Comparison of ENCODE assay signal across 1 cellular context in genomic region chr3:121574449-121574848, GRCh38.
TF ChIP-seq lines count a peak whose summit lies in the region.

No MANE protein-coding gene starts in this region.

TF ChIP-seq in K562, 482 proteins besides CTCF, POLR2A, EP300 and RAD21 (continued from another document and continues in another):
- TF ChIP-seq, protein P1, sequence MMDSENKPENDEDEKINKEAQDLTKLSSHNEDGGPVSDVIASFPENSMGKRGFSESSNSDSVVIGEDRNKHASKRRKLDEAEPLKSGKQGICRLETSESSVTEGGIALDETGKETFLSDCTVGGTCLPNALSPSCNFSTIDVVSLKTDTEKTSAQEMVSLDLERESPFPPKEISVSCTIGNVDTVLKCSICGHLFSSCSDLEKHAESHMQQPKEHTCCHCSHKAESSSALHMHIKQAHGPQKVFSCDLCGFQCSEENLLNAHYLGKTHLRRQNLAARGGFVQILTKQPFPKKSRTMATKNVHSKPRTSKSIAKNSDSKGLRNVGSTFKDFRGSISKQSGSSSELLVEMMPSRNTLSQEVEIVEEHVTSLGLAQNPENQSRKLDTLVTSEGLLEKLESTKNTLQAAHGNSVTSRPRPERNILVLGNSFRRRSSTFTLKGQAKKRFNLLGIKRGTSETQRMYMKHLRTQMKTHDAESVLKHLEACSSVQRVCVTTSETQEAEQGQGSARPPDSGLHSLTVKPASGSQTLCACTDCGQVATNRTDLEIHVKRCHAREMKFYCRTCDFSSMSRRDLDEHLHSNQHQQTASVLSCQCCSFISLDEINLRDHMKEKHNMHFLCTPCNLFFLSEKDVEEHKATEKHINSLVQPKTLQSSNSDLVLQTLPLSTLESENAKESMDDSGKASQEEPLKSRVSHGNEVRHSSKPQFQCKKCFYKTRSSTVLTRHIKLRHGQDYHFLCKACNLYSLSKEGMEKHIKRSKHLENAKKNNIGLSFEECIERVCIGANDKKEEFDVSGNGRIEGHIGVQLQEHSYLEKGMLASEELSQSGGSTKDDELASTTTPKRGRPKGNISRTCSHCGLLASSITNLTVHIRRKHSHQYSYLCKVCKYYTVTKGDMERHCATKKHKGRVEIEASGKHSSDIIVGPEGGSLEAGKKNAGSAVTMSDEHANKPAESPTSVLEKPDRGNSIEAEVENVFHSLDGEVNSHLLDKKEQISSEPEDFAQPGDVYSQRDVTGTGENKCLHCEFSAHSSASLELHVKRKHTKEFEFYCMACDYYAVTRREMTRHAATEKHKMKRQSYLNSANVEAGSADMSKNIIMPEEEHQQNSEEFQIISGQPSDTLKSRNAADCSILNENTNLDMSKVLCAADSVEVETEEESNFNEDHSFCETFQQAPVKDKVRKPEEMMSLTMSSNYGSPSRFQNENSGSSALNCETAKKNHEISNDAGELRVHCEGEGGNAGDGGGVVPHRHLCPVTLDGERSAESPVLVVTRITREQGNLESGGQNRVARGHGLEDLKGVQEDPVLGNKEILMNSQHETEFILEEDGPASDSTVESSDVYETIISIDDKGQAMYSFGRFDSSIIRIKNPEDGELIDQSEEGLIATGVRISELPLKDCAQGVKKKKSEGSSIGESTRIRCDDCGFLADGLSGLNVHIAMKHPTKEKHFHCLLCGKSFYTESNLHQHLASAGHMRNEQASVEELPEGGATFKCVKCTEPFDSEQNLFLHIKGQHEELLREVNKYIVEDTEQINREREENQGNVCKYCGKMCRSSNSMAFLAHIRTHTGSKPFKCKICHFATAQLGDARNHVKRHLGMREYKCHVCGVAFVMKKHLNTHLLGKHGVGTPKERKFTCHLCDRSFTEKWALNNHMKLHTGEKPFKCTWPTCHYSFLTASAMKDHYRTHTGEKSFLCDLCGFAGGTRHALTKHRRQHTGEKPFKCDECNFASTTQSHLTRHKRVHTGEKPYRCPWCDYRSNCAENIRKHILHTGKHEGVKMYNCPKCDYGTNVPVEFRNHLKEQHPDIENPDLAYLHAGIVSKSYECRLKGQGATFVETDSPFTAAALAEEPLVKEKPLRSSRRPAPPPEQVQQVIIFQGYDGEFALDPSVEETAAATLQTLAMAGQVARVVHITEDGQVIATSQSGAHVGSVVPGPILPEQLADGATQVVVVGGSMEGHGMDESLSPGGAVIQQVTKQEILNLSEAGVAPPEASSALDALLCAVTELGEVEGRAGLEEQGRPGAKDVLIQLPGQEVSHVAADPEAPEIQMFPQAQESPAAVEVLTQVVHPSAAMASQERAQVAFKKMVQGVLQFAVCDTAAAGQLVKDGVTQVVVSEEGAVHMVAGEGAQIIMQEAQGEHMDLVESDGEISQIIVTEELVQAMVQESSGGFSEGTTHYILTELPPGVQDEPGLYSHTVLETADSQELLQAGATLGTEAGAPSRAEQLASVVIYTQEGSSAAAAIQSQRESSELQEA (IDR thresholded peaks at IDR 0.05; ENCODE audit: low read depth): no peak
- TF ChIP-seq YY1 (IDR thresholded peaks at IDR 0.05; ENCODE audit: borderline replicate concordance in 1 of 3, control insufficient read depth in 1 of 3, extremely low read depth in 1 of 3, insufficient read depth in 3 of 3, insufficient read length in 1 of 3, insufficient replicate concordance in 2 of 3, low read depth in 1 of 3, low read length in 2 of 3) (no peak), CSDE1 (IDR thresholded peaks at IDR 0.05) (no peak), ZNF586 (CRISPR knock-in tag; conservative IDR thresholded peaks at IDR 0.05) (no peak), ZNF384 (IDR thresholded peaks at IDR 0.05; ENCODE audit: low read depth, low read length) (no peak), SMAD4 (CRISPR knock-in tag; conservative IDR thresholded peaks at IDR 0.05) (no peak), SMAD1 (IDR thresholded peaks at IDR 0.05; ENCODE audit: low read depth, low read length, partially characterized antibody) (no peak), NCOA1 (IDR thresholded peaks at IDR 0.05; ENCODE audit: low read depth) (no peak), DPF2 (IDR thresholded peaks at IDR 0.05) (peak; percentile 93), JUN (IDR thresholded peaks at IDR 0.05; ENCODE audit: borderline replicate concordance, low read depth, low read length) (peak; percentile 81), JUN (CRISPR knock-in tag; IDR thresholded peaks at IDR 0.05; ENCODE audit: borderline replicate concordance) (no peak), TAL1 (IDR thresholded peaks at IDR 0.05) (peak; percentile 61), ATF1 (CRISPR knock-in tag; IDR thresholded peaks at IDR 0.05) (no peak), ATF1 (tag; IDR thresholded peaks at IDR 0.05) (no peak), MNT (conservative IDR thresholded peaks at IDR 0.05) (no peak; a peak in 1 of 4 replicates), NR1H2 (CRISPR knock-in tag; IDR thresholded peaks at IDR 0.05) (no peak), ZC3H11A (IDR thresholded peaks at IDR 0.05; ENCODE audit: low read depth, low read length) (no peak), RHOXF2B (CRISPR knock-in tag; conservative IDR thresholded peaks at IDR 0.05) (no peak), LEF1 (IDR thresholded peaks at IDR 0.05) (0 out of 2 replicates have a peak, but pooled peaks have one; percentile 34), TEAD4 (IDR thresholded peaks at IDR 0.05; ENCODE audit: low read length) (peak; percentile 60), TEAD4 (CRISPR knock-in tag; IDR thresholded peaks at IDR 0.05; ENCODE audit: borderline replicate concordance) (no peak), MEIS2 (IDR thresholded peaks at IDR 0.05; ENCODE audit: partially characterized antibody) (peak; percentile 86), ZKSCAN3 (CRISPR knock-in tag; IDR thresholded peaks at IDR 0.05) (no peak), SMARCC2 (IDR thresholded peaks at IDR 0.05; ENCODE audit: low read depth) (peak; percentile 74), BACH1 (tag; IDR thresholded peaks at IDR 0.05) (no peak), HDGF (IDR thresholded peaks at IDR 0.05) (no peak), BRF2 (IDR thresholded peaks at IDR 0.05; ENCODE audit: borderline replicate concordance, insufficient read depth, insufficient read length) (no peak), ZBTB7A (IDR thresholded peaks at IDR 0.05; ENCODE audit: borderline replicate concordance, control insufficient read depth, low read depth, low read length) (peak; percentile 59; the same call in 1 of the 2 replicates), ELF4 (CRISPR knock-in tag; IDR thresholded peaks at IDR 0.05) (no peak)
- TF ChIP-seq, protein P2, sequence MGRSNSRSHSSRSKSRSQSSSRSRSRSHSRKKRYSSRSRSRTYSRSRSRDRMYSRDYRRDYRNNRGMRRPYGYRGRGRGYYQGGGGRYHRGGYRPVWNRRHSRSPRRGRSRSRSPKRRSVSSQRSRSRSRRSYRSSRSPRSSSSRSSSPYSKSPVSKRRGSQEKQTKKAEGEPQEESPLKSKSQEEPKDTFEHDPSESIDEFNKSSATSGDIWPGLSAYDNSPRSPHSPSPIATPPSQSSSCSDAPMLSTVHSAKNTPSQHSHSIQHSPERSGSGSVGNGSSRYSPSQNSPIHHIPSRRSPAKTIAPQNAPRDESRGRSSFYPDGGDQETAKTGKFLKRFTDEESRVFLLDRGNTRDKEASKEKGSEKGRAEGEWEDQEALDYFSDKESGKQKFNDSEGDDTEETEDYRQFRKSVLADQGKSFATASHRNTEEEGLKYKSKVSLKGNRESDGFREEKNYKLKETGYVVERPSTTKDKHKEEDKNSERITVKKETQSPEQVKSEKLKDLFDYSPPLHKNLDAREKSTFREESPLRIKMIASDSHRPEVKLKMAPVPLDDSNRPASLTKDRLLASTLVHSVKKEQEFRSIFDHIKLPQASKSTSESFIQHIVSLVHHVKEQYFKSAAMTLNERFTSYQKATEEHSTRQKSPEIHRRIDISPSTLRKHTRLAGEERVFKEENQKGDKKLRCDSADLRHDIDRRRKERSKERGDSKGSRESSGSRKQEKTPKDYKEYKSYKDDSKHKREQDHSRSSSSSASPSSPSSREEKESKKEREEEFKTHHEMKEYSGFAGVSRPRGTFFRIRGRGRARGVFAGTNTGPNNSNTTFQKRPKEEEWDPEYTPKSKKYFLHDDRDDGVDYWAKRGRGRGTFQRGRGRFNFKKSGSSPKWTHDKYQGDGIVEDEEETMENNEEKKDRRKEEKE (IDR thresholded peaks at IDR 0.05; ENCODE audit: borderline replicate concordance in 1 of 2, control insufficient read depth in 1 of 2, low read depth in 2 of 2, low read length in 1 of 2): no peak
- TF ChIP-seq, protein P3, sequence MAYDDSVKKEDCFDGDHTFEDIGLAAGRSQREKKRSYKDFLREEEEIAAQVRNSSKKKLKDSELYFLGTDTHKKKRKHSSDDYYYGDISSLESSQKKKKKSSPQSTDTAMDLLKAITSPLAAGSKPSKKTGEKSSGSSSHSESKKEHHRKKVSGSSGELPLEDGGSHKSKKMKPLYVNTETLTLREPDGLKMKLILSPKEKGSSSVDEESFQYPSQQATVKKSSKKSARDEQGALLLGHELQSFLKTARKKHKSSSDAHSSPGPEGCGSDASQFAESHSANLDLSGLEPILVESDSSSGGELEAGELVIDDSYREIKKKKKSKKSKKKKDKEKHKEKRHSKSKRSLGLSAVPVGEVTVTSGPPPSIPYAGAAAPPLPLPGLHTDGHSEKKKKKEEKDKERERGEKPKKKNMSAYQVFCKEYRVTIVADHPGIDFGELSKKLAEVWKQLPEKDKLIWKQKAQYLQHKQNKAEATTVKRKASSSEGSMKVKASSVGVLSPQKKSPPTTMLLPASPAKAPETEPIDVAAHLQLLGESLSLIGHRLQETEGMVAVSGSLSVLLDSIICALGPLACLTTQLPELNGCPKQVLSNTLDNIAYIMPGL (CRISPR knock-in tag; IDR thresholded peaks at IDR 0.05): no peak
- TF ChIP-seq, protein P4, sequence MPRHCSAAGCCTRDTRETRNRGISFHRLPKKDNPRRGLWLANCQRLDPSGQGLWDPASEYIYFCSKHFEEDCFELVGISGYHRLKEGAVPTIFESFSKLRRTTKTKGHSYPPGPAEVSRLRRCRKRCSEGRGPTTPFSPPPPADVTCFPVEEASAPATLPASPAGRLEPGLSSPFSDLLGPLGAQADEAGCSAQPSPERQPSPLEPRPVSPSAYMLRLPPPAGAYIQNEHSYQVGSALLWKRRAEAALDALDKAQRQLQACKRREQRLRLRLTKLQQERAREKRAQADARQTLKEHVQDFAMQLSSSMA (CRISPR knock-in tag; IDR thresholded peaks at IDR 0.05): no peak
